Comparison of ENCODE assay signal across 1 cellular context in the genomic region with DNA sequence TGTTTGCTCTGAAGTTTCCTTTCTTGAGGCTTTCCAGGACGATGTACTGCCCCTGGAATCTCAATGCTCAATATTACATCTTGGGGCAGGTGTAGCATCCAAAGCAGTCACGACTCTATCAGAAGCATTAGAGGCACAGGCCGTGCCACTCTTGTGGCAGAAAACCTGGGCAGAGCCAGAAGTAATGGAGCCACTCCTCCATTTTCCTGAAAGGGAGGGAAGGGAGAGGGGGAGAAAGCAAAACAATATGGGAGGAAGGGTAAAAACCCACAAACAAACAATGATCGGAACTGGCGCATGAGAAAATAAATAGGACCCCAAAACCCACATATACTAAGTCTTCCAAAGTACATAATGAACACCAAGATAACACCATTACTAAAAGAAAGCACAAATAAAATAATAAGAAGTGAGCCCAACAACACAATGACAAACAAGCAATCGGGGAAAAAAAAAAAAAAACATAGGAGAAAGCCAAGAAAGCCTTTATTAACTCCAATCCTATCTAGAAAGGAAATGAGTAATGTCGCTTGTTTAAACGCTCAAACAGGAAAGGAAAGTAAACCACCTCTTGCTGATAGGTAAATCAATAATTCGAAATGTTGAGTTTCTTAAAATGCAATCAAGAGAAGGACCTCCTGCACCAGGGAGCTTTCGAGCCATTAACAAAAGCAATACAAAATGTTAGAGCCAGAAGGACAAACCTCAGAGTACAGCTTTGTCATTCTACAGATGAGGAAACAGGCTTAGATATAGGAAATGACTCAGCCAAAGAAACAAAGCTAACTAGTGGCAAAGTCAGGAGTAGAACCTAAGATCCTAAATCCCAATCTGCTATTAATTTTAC.
TF ChIP-seq lines count a peak whose summit lies in the region.

No MANE protein-coding gene starts in this region.

TF ChIP-seq in HepG2, 621 proteins besides CTCF, POLR2A, EP300 and RAD21 (continued from another document):
- TF ChIP-seq ZNF101 (CRISPR knock-in tag; IDR thresholded peaks at IDR 0.05; ENCODE audit: borderline replicate concordance, low read depth), result no peak
- TF ChIP-seq, protein P1, sequence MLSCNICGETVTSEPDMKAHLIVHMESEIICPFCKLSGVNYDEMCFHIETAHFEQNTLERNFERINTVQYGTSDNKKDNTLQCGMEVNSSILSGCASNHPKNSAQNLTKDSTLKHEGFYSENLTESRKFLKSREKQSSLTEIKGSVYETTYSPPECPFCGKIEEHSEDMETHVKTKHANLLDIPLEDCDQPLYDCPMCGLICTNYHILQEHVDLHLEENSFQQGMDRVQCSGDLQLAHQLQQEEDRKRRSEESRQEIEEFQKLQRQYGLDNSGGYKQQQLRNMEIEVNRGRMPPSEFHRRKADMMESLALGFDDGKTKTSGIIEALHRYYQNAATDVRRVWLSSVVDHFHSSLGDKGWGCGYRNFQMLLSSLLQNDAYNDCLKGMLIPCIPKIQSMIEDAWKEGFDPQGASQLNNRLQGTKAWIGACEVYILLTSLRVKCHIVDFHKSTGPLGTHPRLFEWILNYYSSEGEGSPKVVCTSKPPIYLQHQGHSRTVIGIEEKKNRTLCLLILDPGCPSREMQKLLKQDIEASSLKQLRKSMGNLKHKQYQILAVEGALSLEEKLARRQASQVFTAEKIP (CRISPR knock-in tag; IDR thresholded peaks at IDR 0.05; ENCODE audit: borderline replicate concordance), result no peak
- no peak for TF ChIP-seq SIN3A (IDR thresholded peaks at IDR 0.05; ENCODE audit: borderline replicate concordance, low read depth, low read length)
- no peak for TF ChIP-seq ONECUT2 (CRISPR knock-in tag; IDR thresholded peaks at IDR 0.05)
- TF ChIP-seq ARNTL (CRISPR knock-in tag; IDR thresholded peaks at IDR 0.05), result no peak
- no peak for TF ChIP-seq NFKB2 (CRISPR knock-in tag; IDR thresholded peaks at IDR 0.05; ENCODE audit: borderline replicate concordance)
- TF ChIP-seq PHF5A (CRISPR knock-in tag; IDR thresholded peaks at IDR 0.05; ENCODE audit: low read depth, unreplicated experiment), result no peak
- TF ChIP-seq, protein P2, sequence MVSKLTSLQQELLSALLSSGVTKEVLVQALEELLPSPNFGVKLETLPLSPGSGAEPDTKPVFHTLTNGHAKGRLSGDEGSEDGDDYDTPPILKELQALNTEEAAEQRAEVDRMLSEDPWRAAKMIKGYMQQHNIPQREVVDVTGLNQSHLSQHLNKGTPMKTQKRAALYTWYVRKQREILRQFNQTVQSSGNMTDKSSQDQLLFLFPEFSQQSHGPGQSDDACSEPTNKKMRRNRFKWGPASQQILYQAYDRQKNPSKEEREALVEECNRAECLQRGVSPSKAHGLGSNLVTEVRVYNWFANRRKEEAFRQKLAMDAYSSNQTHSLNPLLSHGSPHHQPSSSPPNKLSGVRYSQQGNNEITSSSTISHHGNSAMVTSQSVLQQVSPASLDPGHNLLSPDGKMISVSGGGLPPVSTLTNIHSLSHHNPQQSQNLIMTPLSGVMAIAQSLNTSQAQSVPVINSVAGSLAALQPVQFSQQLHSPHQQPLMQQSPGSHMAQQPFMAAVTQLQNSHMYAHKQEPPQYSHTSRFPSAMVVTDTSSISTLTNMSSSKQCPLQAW (CRISPR knock-in tag; IDR thresholded peaks at IDR 0.05), result no peak
- TF ChIP-seq ZNF768 (CRISPR knock-in tag; IDR thresholded peaks at IDR 0.05), result no peak
- no peak for TF ChIP-seq FOSL1 (CRISPR knock-in tag; IDR thresholded peaks at IDR 0.05; ENCODE audit: borderline replicate concordance)
- TF ChIP-seq, protein P3, sequence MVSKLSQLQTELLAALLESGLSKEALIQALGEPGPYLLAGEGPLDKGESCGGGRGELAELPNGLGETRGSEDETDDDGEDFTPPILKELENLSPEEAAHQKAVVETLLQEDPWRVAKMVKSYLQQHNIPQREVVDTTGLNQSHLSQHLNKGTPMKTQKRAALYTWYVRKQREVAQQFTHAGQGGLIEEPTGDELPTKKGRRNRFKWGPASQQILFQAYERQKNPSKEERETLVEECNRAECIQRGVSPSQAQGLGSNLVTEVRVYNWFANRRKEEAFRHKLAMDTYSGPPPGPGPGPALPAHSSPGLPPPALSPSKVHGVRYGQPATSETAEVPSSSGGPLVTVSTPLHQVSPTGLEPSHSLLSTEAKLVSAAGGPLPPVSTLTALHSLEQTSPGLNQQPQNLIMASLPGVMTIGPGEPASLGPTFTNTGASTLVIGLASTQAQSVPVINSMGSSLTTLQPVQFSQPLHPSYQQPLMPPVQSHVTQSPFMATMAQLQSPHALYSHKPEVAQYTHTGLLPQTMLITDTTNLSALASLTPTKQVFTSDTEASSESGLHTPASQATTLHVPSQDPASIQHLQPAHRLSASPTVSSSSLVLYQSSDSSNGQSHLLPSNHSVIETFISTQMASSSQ (IDR thresholded peaks at IDR 0.05; ENCODE audit: low read depth), result no peak
- TF ChIP-seq, protein P3 (CRISPR knock-in tag; IDR thresholded peaks at IDR 0.05; ENCODE audit: borderline replicate concordance), result no peak
